In genomic region chr14:64478634-64479250, GRCh38 we compare ENCODE assay signal across 8 cellular contexts. TPM values are rescaled to one million over a fixed set of nuclear protein-coding genes. Genes with fewer than 3 reads are reported as not detected.
DNase-seq lines count a peak whose midpoint lies in the region; ATAC-seq, FAIRE-seq and TF ChIP-seq lines count a peak whose summit lies in the region.

No MANE protein-coding gene starts in this region.

- no peaks in the 10 kb centered on the region for H3K79me2 ChIP-seq in endothelial cell of umbilical vein (ENCODE audit: control insufficient read depth, insufficient read depth, low read length)

- TF ChIP-seq POLR2A in endothelial cell of umbilical vein (IDR thresholded peaks at IDR 0.05; ENCODE audit: low read depth, low read length) = no peak

- intact Hi-C loops in endothelial cell of umbilical vein (cut with micrococcal nuclease) = loop anchor here (1.0 to 5.0 kb wide), 3 partner anchors 48 to 681 kb away; no protein-coding TSS in a partner anchor

- no peak overlapping the region for H2AFZ ChIP-seq in endothelial cell of umbilical vein (ENCODE audit: low read depth, low read length)

- FAIRE-seq in endothelial cell of umbilical vein (lab: Jason Lieb, UNC) = peak; percentile 18

- CTCF ChIA-PET in endothelial cell of umbilical vein (lab: Charles Lee) = interaction anchor here (0.5 to 7.7 kb wide), 28 partner anchors 9 to 845 kb away, joined by 3 to 123 read pairs (median 5); partner anchors contain the start of genes AKAP5, MTHFD1 and ZBTB1

- H3K9ac ChIP-seq in endothelial cell of umbilical vein (replicated peaks; ENCODE audit: extremely low read depth, insufficient read depth, low read length) = no peak overlapping the region

- no peaks in the 10 kb centered on the region for H3K9me3 ChIP-seq in endothelial cell of umbilical vein (replicated peaks; ENCODE audit: control insufficient read depth, insufficient read depth, low read length)

- peak; percentile 9 to 23 for TF ChIP-seq CTCF in endothelial cell of umbilical vein (IDR thresholded peaks at IDR 0.05; ENCODE audit: extremely low read depth in 1 of 2, insufficient read depth in 1 of 2, low read depth in 1 of 2, low read length in 2 of 2)
- TF ChIP-seq CTCF in retinal pigment epithelial cell (conservative IDR thresholded peaks at IDR 0.05; ENCODE audit: low read depth, low read length) = peak; percentile 35

- DNase-seq in NCI-H146 (lab: John Stamatoyannopoulos, UW) (peak; percentile 3), NCI-H146 treated with DMSO at 0.1 percent for 48 hours (lab: John Stamatoyannopoulos, UW; ENCODE audit: unreplicated experiment) (no peak), NCI-H2171 (lab: John Stamatoyannopoulos, UW) (peak; percentile 3), endothelial cell of umbilical vein (ENCODE audit: low read depth, low spot score) (peak; percentile 60), retinal pigment epithelial cell (ENCODE audit: low read depth) (no peak)
- no peak for DNase-seq in activated T-cell treated with anti-CD3 and anti-CD28 coated beads, Interleukin-2, amount 50 U/mL, for 1 hour

- POLR2A ChIA-PET in endothelial cell of umbilical vein (lab: Charles Lee) = no interaction called here

- H3K27me3 ChIP-seq in endothelial cell of umbilical vein (ENCODE audit: control insufficient read depth in 2 of 2, insufficient read depth in 2 of 2, low read length in 2 of 2) = no peaks in the 10 kb centered on the region

- no peaks in the 10 kb centered on the region for H3K9me1 ChIP-seq in endothelial cell of umbilical vein (replicated peaks; ENCODE audit: control insufficient read depth, extremely low read depth, insufficient read depth, low read length)

- H3K36me3 ChIP-seq in endothelial cell of umbilical vein (ENCODE audit: control insufficient read depth in 2 of 2, extremely low read depth in 1 of 2, insufficient read depth in 2 of 2, low read length in 2 of 2) = no peaks in the 10 kb centered on the region

- no peaks in the 10 kb centered on the region for H3K4me1 ChIP-seq in endothelial cell of umbilical vein (ENCODE audit: control insufficient read depth, extremely low read depth, insufficient read depth, low read length)

- H3K27ac ChIP-seq in endothelial cell of umbilical vein (ENCODE audit: insufficient read depth, low read depth, low read length) = no peak overlapping the region

- H4K20me1 ChIP-seq in endothelial cell of umbilical vein (replicated peaks; ENCODE audit: control insufficient read depth, extremely low read depth, insufficient read depth, low read length) = no peaks in the 10 kb centered on the region

- ATAC-seq in HG03025 (IDR thresholded peaks at IDR 0.05; ENCODE audit: low FRiP score, unreplicated experiment) (no peak), GM18519 (IDR thresholded peaks at IDR 0.05; ENCODE audit: low FRiP score, unreplicated experiment) (no peak)

- BruUV-seq in endothelial cell of umbilical vein (replicated peaks; lab: Mats Ljungman, UMichigan) = no TSS peak

- H3K4me2 ChIP-seq in endothelial cell of umbilical vein (ENCODE audit: insufficient read depth, low read length) = no peak overlapping the region

- H3K4me3 ChIP-seq in endothelial cell of umbilical vein (replicated peaks in 1 of 3; ENCODE audit: insufficient read depth in 1 of 3, low read depth in 1 of 3, low read length in 3 of 3) (no peak overlapping the region), retinal pigment epithelial cell (ENCODE audit: low read length) (no peak overlapping the region)

- dilution Hi-C loops in endothelial cell of umbilical vein (cut with MboI; ENCODE audit: extremely low pct_ligation_motif_present, low sequenced_read_pairs) = no loop called here

TF ChIP-seq in endothelial cell of umbilical vein, 7 proteins besides CTCF, POLR2A, EP300 and RAD21:
- TF ChIP-seq EZH2 (IDR thresholded peaks at IDR 0.05; ENCODE audit: borderline replicate concordance, low read depth, low read length, severe bottlenecking) = no peak
- no peak for TF ChIP-seq GATA2 (IDR thresholded peaks at IDR 0.05; ENCODE audit: insufficient read depth, insufficient read length, low read depth, low read length)
- TF ChIP-seq FOS (IDR thresholded peaks at IDR 0.05; ENCODE audit: borderline replicate concordance, insufficient read depth, low read length) = no peak
- TF ChIP-seq MAX (IDR thresholded peaks at IDR 0.05; ENCODE audit: insufficient read depth, insufficient read length) = no peak
- no peak for TF ChIP-seq JUN (IDR thresholded peaks at IDR 0.05; ENCODE audit: borderline replicate concordance, insufficient read depth, insufficient read length, low read depth)
- no peak for TF ChIP-seq POLR2AphosphoS5 (IDR thresholded peaks at IDR 0.05; ENCODE audit: insufficient read depth, low read depth, low read length)

RNA-seq across cellular contexts. Expression of gene AKAP5, which starts 13.4 kb away (rescaled TPM):
- total RNA-seq in endothelial cell of umbilical vein = 0.75 and 1.1 TPM in 2 replicates
- polyA plus RNA-seq in endothelial cell of umbilical vein = 0.06 and 0.10 TPM in 2 replicates
- 0.19 and 0.20 TPM in 2 replicates for polyA plus RNA-seq in endothelial cell of umbilical vein (2011; cell fraction: cytosol; rRNA removed)
- 0.18 and 0.34 TPM in 2 replicates for polyA plus RNA-seq in endothelial cell of umbilical vein (2011; cell fraction: nucleus; rRNA removed)
- polyA plus RNA-seq in endothelial cell of umbilical vein (2012) = 0.11 and 0.31 TPM in 2 replicates
- polyA minus RNA-seq in endothelial cell of umbilical vein = 0.15 and 0.19 TPM in 2 replicates
- not detected for polyA minus RNA-seq in endothelial cell of umbilical vein (2011; cell fraction: cytosol; rRNA and poly(A)+ RNA removed)
- polyA minus RNA-seq in endothelial cell of umbilical vein (2011; cell fraction: nucleus; rRNA and poly(A)+ RNA removed) = 0.34 and 0.53 TPM in 2 replicates

RNA-seq across cellular contexts. Expression of gene ZBTB25, which starts 24.9 kb away (rescaled TPM):
- 6.4 and 7.7 TPM in 2 replicates for total RNA-seq in endothelial cell of umbilical vein
- 3.2 and 3.7 TPM in 2 replicates for polyA plus RNA-seq in endothelial cell of umbilical vein
- 3.4 and 3.5 TPM in 2 replicates for polyA plus RNA-seq in endothelial cell of umbilical vein (2011; cell fraction: cytosol; rRNA removed)
- 8.1 and 9.7 TPM in 2 replicates for polyA plus RNA-seq in endothelial cell of umbilical vein (2011; cell fraction: nucleus; rRNA removed)
- polyA plus RNA-seq in endothelial cell of umbilical vein (2012) = 3.2 and 3.3 TPM in 2 replicates
- polyA minus RNA-seq in endothelial cell of umbilical vein = 8.1 and 9.8 TPM in 2 replicates
- polyA minus RNA-seq in endothelial cell of umbilical vein (2011; cell fraction: cytosol; rRNA and poly(A)+ RNA removed) = 16.3 TPM
- 6.6 and 8.7 TPM in 2 replicates for polyA minus RNA-seq in endothelial cell of umbilical vein (2011; cell fraction: nucleus; rRNA and poly(A)+ RNA removed)

RNA-seq across cellular contexts. Expression of gene ZBTB1, which starts 25.8 kb away (rescaled TPM):
- total RNA-seq in endothelial cell of umbilical vein = 32.2 and 32.5 TPM in 2 replicates
- polyA plus RNA-seq in endothelial cell of umbilical vein = 9.7 and 12.4 TPM in 2 replicates
- 12.4 and 13.8 TPM in 2 replicates for polyA plus RNA-seq in endothelial cell of umbilical vein (2011; cell fraction: cytosol; rRNA removed)
- polyA plus RNA-seq in endothelial cell of umbilical vein (2011; cell fraction: nucleus; rRNA removed) = 25.3 and 31.2 TPM in 2 replicates
- 16.9 and 21.7 TPM in 2 replicates for polyA plus RNA-seq in endothelial cell of umbilical vein (2012)
- polyA minus RNA-seq in endothelial cell of umbilical vein = 30.9 and 37.8 TPM in 2 replicates
- polyA minus RNA-seq in endothelial cell of umbilical vein (2011; cell fraction: cytosol; rRNA and poly(A)+ RNA removed) = 18.6 TPM
- 35.3 and 47.6 TPM in 2 replicates for polyA minus RNA-seq in endothelial cell of umbilical vein (2011; cell fraction: nucleus; rRNA and poly(A)+ RNA removed)

Comparison
In these comparisons a context has a peak if more than half of its experiments do, and no peak if none do; other contexts are left out.
1. DNase-seq: peak in NCI-H146 (single experiment), NCI-H2171 (single experiment) and endothelial cell of umbilical vein (single experiment); none in NCI-H146 treated with DMSO at 0.1 percent for 48 hours (single experiment), retinal pigment epithelial cell (single experiment) and activated T-cell treated with anti-CD3 and anti-CD28 coated beads, Interleukin-2, amount 50 U/mL, for 1 hour (single experiment).